8 cellular contexts compared by ENCODE assay signal in the genomic region with DNA sequence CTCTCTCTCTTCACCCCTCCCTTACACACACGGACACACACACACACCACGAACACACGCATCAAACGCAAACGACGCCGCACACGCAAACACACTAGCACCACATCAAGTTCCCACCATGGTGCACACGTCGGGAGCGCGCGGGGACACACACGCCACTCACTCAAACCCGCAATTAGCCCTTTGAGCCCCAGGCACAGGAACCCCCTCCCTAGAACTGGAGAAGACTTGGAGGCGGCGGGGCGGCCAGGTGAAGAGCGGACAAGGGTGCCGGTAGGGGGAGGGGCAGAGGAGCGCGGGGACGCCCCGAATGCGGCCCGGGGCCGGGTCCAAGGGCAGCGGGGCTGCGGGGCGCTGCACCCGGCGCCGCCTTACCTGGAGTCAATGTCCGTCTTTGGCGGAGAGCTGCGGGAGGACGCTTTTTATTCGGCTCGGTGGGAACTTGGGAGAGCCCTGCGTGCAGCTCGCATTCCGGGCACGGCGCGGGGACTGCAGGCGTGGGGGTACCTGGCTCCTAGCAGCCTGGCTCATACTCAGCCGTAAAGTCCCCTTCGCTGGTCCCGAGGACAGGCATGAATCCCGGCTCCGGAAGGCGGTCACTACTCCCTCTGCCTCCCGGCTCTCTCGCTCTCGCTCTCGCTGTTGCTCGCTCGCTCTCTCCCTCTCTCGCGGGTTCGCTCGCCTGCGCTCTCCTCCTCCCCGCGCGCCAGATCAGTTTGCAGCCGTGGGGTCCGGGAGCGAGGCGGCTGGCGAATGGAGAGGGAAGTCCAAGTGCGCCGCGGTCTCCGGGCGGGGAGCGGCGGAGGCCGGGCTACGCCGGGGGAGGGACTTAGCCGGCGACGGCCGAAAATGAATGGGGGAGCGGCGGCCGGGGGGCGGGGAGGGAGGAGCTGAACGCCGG. TPM values are rescaled to one million over a fixed set of nuclear protein-coding genes. Genes with fewer than 3 reads are reported as not detected.
DNase-seq lines count a peak whose midpoint lies in the region; ATAC-seq and TF ChIP-seq lines count a peak whose summit lies in the region.

A gene with protein sequence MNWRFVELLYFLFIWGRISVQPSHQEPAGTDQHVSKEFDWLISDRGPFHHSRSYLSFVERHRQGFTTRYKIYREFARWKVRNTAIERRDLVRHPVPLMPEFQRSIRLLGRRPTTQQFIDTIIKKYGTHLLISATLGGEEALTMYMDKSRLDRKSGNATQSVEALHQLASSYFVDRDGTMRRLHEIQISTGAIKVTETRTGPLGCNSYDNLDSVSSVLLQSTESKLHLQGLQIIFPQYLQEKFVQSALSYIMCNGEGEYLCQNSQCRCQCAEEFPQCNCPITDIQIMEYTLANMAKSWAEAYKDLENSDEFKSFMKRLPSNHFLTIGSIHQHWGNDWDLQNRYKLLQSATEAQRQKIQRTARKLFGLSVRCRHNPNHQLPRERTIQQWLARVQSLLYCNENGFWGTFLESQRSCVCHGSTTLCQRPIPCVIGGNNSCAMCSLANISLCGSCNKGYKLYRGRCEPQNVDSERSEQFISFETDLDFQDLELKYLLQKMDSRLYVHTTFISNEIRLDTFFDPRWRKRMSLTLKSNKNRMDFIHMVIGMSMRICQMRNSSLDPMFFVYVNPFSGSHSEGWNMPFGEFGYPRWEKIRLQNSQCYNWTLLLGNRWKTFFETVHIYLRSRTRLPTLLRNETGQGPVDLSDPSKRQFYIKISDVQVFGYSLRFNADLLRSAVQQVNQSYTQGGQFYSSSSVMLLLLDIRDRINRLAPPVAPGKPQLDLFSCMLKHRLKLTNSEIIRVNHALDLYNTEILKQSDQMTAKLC (minus strand): TSS at position 755 of the 901 bp plus-strand sequence. CDS start 56,080 bp downstream, outside the sequence.

- ATAC-seq in left lobe of liver = peak; percentile 44

- H3K36me3 ChIP-seq in tibial artery = no peaks in the 10 kb centered on the region

- TF ChIP-seq CTCF in choroid plexus epithelial cell (conservative IDR thresholded peaks at IDR 0.05; ENCODE audit: low read depth, low read length) = no peak
- TF ChIP-seq CTCF in tibial artery (IDR thresholded peaks at IDR 0.05) = no peak

- H3K27ac ChIP-seq in tibial artery = no peak within 1 kb of the TSS

- peaks cover 5 to 44% of the 10 kb centered on the region in 2 donors for H3K27me3 ChIP-seq in tibial artery

- intact Hi-C loops in tibial artery (cut with DNase I; ENCODE audit: low total_unique reads) = no loop called here

- peaks cover 0 to 3% (median 0%) of the 10 kb centered on the region in 3 donors for H3K9me3 ChIP-seq in tibial artery

- H3K4me1 ChIP-seq in tibial artery = peaks cover 0 to 13% (median 9%) of the 10 kb centered on the region in 4 donors

- peak within 1 kb of the TSS; percentile 47 for H3K4me3 ChIP-seq in choroid plexus epithelial cell (ENCODE audit: low read depth, low read length)
- H3K4me3 ChIP-seq in tibial artery = peak within 1 kb of the TSS; percentile 29 to 47

- DNase-seq in AG08395 (ENCODE audit: low spot score) = peak; percentile 53
- peak; percentile 24 to 25 for DNase-seq in NCI-H1930 (lab: John Stamatoyannopoulos, UW)
- DNase-seq in choroid plexus epithelial cell (ENCODE audit: low read depth) = peak; percentile 30
- DNase-seq in left lobe of liver (ENCODE audit: low spot score) = no peak
- DNase-seq in tibial artery = no peak
- DNase-seq in activated effector memory CD4-positive, alpha-beta T cell treated with Interleukin-2 at 50 U/mL for 16 hours = no peak
- no peak for DNase-seq in T-helper 1 cell
- no peak for DNase-seq in SIG-M5 treated with dmso at 0.1 percent for 504 hours (lab: John Stamatoyannopoulos, UW; ENCODE audit: unreplicated experiment)

RNA-seq across cellular contexts. Expression of the gene that starts here (rescaled TPM):
- total RNA-seq in left lobe of liver = 0.25 TPM

Comparison
In these comparisons a context has a peak if more than half of its experiments do, and no peak if none do; other contexts are left out.
1. Peak in ATAC-seq in left lobe of liver; RNA of the gene not detected or under 1 TPM.
2. DNase-seq: peak in AG08395 (single experiment), NCI-H1930 (2 of 2) and choroid plexus epithelial cell (single experiment); none in left lobe of liver (single experiment), tibial artery (0 of 2), activated effector memory CD4-positive, alpha-beta T cell treated with Interleukin-2 at 50 U/mL for 16 hours (single experiment), T-helper 1 cell (0 of 5) and SIG-M5 treated with dmso at 0.1 percent for 504 hours (single experiment).